ENCODE assay signal across 2 cellular contexts in the genomic region with DNA sequence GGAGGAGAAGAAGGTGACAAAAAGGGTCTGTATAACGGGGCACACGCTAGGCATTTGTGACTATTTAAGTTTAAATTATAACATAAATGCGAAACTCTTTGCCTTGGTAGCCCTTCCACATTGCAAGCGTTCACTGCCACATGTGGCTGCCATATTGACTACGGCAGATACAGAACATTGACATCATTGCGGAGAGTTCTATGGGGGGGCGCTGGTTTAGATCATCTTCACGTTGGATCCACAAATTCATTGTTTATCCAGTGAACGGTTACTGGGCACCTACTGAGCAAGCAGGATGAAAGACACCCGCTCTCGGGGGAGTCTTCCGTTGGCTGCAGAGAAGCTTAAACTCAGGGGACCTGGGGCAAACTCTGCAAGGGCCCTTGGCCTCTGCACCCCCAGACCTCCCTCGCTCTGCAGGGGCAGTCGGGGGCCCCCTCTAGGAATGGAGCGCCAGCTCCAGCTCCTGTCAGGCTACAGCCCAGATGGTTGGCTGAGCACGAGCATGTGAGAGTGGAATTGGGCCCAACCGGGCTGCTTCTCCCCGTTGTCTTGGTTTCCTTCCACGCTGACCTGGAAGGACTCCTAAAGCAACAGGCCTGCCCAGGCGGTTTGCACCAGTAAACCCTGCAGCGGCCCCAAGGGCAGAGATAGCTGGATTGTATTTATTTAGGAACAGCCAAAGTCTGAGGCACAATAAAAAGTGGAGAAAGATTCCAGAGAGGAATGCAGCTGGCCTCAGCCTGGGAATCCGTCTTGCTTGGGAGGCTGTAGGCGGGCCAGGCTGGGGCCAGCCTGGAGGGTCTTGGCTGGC.
TF ChIP-seq lines count a peak whose summit lies in the region.

No MANE protein-coding gene starts in this region.

TF ChIP-seq in SK-N-SH, 30 proteins besides CTCF, POLR2A, EP300 and RAD21 (continued from another document):
- TF ChIP-seq, protein P1, sequence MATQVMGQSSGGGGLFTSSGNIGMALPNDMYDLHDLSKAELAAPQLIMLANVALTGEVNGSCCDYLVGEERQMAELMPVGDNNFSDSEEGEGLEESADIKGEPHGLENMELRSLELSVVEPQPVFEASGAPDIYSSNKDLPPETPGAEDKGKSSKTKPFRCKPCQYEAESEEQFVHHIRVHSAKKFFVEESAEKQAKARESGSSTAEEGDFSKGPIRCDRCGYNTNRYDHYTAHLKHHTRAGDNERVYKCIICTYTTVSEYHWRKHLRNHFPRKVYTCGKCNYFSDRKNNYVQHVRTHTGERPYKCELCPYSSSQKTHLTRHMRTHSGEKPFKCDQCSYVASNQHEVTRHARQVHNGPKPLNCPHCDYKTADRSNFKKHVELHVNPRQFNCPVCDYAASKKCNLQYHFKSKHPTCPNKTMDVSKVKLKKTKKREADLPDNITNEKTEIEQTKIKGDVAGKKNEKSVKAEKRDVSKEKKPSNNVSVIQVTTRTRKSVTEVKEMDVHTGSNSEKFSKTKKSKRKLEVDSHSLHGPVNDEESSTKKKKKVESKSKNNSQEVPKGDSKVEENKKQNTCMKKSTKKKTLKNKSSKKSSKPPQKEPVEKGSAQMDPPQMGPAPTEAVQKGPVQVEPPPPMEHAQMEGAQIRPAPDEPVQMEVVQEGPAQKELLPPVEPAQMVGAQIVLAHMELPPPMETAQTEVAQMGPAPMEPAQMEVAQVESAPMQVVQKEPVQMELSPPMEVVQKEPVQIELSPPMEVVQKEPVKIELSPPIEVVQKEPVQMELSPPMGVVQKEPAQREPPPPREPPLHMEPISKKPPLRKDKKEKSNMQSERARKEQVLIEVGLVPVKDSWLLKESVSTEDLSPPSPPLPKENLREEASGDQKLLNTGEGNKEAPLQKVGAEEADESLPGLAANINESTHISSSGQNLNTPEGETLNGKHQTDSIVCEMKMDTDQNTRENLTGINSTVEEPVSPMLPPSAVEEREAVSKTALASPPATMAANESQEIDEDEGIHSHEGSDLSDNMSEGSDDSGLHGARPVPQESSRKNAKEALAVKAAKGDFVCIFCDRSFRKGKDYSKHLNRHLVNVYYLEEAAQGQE (IDR thresholded peaks at IDR 0.05; ENCODE audit: low read depth, low read length), result no peak
- TF ChIP-seq SMC3 (IDR thresholded peaks at IDR 0.05; ENCODE audit: low read depth, low read length) (no peak), CHD2 (IDR thresholded peaks at IDR 0.05; ENCODE audit: low read length, partially characterized antibody) (no peak), MXI1 (IDR thresholded peaks at IDR 0.05; ENCODE audit: low read depth, low read length) (no peak)

TF ChIP-seq in SK-N-SH treated with all-trans-retinoic acid at 6 μM for 48 hours, 23 proteins besides CTCF, POLR2A, EP300 and RAD21 (continued from another document):
- no peak for TF ChIP-seq ESRRG (CRISPR knock-in tag; IDR thresholded peaks at IDR 0.05)
- no peak for TF ChIP-seq TCF4 (CRISPR knock-in tag; IDR thresholded peaks at IDR 0.05; ENCODE audit: borderline replicate concordance)
- TF ChIP-seq ARNTL (CRISPR knock-in tag; IDR thresholded peaks at IDR 0.05; ENCODE audit: borderline replicate concordance, low read depth), result no peak
- TF ChIP-seq CSDC2 (CRISPR knock-in tag; IDR thresholded peaks at IDR 0.05), result no peak
